ENCODE assay signal across 8 cellular contexts in the genomic region with DNA sequence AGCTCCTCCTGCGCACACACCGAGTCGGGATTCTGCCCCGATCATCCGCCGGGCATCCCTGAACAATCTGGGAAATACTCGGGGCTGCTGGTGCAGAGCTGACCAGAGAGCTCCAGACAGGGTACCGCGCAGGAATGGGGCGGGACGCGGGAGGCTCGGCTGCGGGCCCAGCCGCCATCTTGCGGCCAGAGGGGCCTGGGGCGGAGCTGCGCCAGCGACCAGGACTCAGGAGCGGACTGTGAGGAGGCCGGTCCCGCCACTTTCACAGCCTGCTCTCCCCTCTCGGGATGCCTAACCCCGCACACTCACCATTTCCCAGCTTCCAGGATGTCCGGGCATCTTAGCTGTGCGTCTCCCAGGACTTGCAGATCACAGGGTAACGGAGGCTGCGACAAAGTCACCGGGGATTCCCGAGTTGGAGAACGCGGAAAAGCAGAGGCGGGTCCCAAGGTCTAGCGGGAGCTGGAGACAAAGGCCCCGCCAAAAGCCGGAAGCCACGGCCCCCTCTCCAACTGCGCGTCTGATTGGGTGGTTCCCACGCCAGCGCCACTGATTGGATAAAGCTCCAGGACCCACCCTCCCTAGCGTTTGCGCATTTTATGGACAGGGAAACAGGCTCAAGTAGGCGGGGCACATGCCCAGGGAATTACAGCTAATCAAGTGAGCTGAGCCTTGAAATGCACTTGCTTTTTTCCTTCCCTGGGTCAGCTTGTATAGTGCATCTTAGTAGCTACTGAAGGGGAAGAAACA. TPM values are rescaled to one million over a fixed set of nuclear protein-coding genes. Genes with fewer than 3 reads are reported as not detected.
DNase-seq lines count a peak whose midpoint lies in the region; ATAC-seq and TF ChIP-seq lines count a peak whose summit lies in the region.

No MANE protein-coding gene starts in this region.

- intact Hi-C loops in activated CD8-positive, alpha-beta T cell treated with anti-CD3 and anti-CD28 coated beads for 36 hours (cut with micrococcal nuclease): no loop called here
- intact Hi-C loops in right lobe of liver (cut with DNase I): no loop called here

- H3K36me3 ChIP-seq in right lobe of liver: no peaks in the 10 kb centered on the region

- H3K4me3 ChIP-seq in right lobe of liver: peak overlapping the region; percentile 50 to 57 (median 54)

- peak; percentile 75 for ATAC-seq in HG03066 (IDR thresholded peaks at IDR 0.05; ENCODE audit: low read depth, unreplicated experiment)
- peak; percentile 98 for ATAC-seq in activated CD8-positive, alpha-beta T cell treated with anti-CD3 and anti-CD28 coated beads for 36 hours
- ATAC-seq in right lobe of liver: peak; percentile 97 to 99 (median 98)

- peak; percentile 3 for DNase-seq in SIG-M5 treated with dmso at 0.1 percent for 504 hours (lab: John Stamatoyannopoulos, UW; ENCODE audit: unreplicated experiment)
- no peak for DNase-seq in SIG-M5 (lab: John Stamatoyannopoulos, UW)
- peak; percentile 86 for DNase-seq in NCI-H446 treated with DMSO at 0.1 percent for 48 hours (lab: John Stamatoyannopoulos, UW)
- peak; percentile 96 for DNase-seq in activated CD8-positive, alpha-beta T cell treated with anti-CD3 and anti-CD28 coated beads for 36 hours
- peak; percentile 97 for DNase-seq in ecto neural progenitor cell (ENCODE audit: low spot score)
- DNase-seq in right lobe of liver: peak; percentile 83 to 85 (median 84)
- DNase-seq in stimulated activated CD4-positive, alpha-beta T cell treated with anti-CD3 and anti-CD28 coated beads, Interleukin-4, amount 100 ng/mL, for 1 hour: peak; percentile 88

- no peak for TF ChIP-seq CTCF in activated CD8-positive, alpha-beta T cell treated with anti-CD3 and anti-CD28 coated beads for 36 hours (IDR thresholded peaks at IDR 0.05)
- TF ChIP-seq CTCF in right lobe of liver (IDR thresholded peaks at IDR 0.05): no peak

- H3K27ac ChIP-seq in right lobe of liver: peak overlapping the region; percentile 43 to 69 (median 57)

- no peak for TF ChIP-seq POLR2A in right lobe of liver (IDR thresholded peaks at IDR 0.05)

- H3K4me1 ChIP-seq in right lobe of liver: no peaks in the 10 kb centered on the region

- H3K4me1 Mint-ChIP-seq in activated CD8-positive, alpha-beta T cell treated with anti-CD3 and anti-CD28 coated beads for 36 hours (ENCODE audit: low read depth): peaks cover 30% of the 10 kb centered on the region

- no peaks in the 10 kb centered on the region for H3K27me3 ChIP-seq in right lobe of liver

- H3K9me3 ChIP-seq in right lobe of liver: no peaks in the 10 kb centered on the region

- H3K9me3 Mint-ChIP-seq in activated CD8-positive, alpha-beta T cell treated with anti-CD3 and anti-CD28 coated beads for 36 hours: no peaks in the 10 kb centered on the region

- CTCF ChIA-PET in activated CD8-positive, alpha-beta T cell treated with anti-CD3 and anti-CD28 coated beads for 36 hours (lab: Charles Lee): interaction anchor here (0.8 to 1.9 kb wide), 5 partner anchors 16 to 649 kb away, joined by 3 to 7 read pairs (median 4); a partner anchor contains a TSS

- H3K27me3 Mint-ChIP-seq in activated CD8-positive, alpha-beta T cell treated with anti-CD3 and anti-CD28 coated beads for 36 hours: no peaks in the 10 kb centered on the region

- H3K36me3 Mint-ChIP-seq in activated CD8-positive, alpha-beta T cell treated with anti-CD3 and anti-CD28 coated beads for 36 hours (ENCODE audit: low read depth): peaks cover 30% of the 10 kb centered on the region

- 2% methylated on average over 21 of the region's 44 CpGs for WGBS in right lobe of liver (ENCODE audit: insufficient coverage, low coverage, low lambda C conversion rate, missing lambda C conversion rate)

- peak overlapping the region; percentile 89 for H3K27ac Mint-ChIP-seq in activated CD8-positive, alpha-beta T cell treated with anti-CD3 and anti-CD28 coated beads for 36 hours

- POLR2A ChIA-PET in activated CD8-positive, alpha-beta T cell treated with anti-CD3 and anti-CD28 coated beads for 36 hours (lab: Charles Lee): interaction anchor here (0.7 to 2.7 kb wide), 5 partner anchors 11 to 85 kb away, joined by 3 to 23 read pairs (median 3); a partner anchor contains a TSS

- peak overlapping the region; percentile 89 for H3K4me3 Mint-ChIP-seq in activated CD8-positive, alpha-beta T cell treated with anti-CD3 and anti-CD28 coated beads for 36 hours

RNA-seq across cellular contexts. Expression of a gene that starts 15.8 kb away (rescaled TPM):
- 10 to 100 TPM; 27.4 to 28.6 TPM for total RNA-seq in activated CD8-positive, alpha-beta T cell treated with anti-CD3 and anti-CD28 coated beads for 36 hours
- 1 to 10 TPM in 4 of 6 experiments, under 1 TPM in 2; 0.49 to 1.5 (median 1.2) TPM for total RNA-seq in right lobe of liver

Comparison
In these comparisons a context has a peak if more than half of its experiments do, and no peak if none do; other contexts are left out.
1. RNA of a gene that starts 15.8 kb away (total RNA-seq): 27.4 to 28.6 TPM in activated CD8-positive, alpha-beta T cell treated with anti-CD3 and anti-CD28 coated beads for 36 hours; 0.49 to 1.5 TPM in right lobe of liver; every median in the first group is over 10 times any median in the second.
2. Peak in every context shown above with its lines, with median percentiles within 50 percentile points of each other: ATAC-seq.